30 cellular contexts compared by ENCODE assay signal in the genomic region with DNA sequence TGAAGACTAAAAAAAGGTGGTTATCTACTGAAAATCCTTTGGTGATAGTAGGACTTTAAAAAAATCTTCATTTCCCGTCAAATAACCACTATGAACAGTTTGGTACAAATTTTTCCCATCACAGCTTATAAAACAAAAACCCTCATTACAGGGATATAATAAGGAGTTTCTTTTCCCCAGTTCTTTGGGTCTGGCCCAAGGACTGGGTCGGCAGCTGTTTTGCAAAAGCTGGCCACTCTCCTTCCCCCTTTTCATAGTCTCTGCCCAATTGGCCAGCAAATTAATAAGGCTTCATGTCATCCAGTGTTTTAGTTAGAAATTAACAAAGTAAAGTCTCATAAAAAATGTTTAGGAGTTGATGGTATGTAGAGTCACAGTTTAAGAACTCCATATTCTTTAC. TPM values are rescaled to one million over a fixed set of nuclear protein-coding genes. Genes with fewer than 3 reads are reported as not detected.
"Had no signal": no experiment of that assay in that cellular context is flagged by ENCODE, and none has a peak within 500 bp of the region (broad histone marks: within the 10 kb centered on the region; RNA-seq: fewer than 3 reads in every experiment).

No MANE protein-coding gene starts in this region.

- H3K36me3 Mint-ChIP-seq: activated naive CD4-positive, alpha-beta T cell treated with anti-CD3 and anti-CD28 coated beads, Interleukin-2, amount 50 U/mL, for 24 hours had no signal

- H3K4me3 Mint-ChIP-seq: activated CD4-positive, alpha-beta T cell treated with anti-CD3 and anti-CD28 coated beads, Interleukin-2, amount 10 ng/mL, durations not matched to agents 24 days and 14 days; activated CD8-positive, alpha-beta T cell treated with anti-CD3 and anti-CD28 coated beads for 36 hours; activated naive CD4-positive, alpha-beta T cell treated with anti-CD3 and anti-CD28 coated beads, Interleukin-2, amount 50 U/mL, for 24 hours; activated T-cell treated with anti-CD3 and anti-CD28 coated beads, Interleukin-2, amount 50 U/mL, for 72 hours; brain; central memory CD8-positive, alpha-beta T cell had no signal

- H3K9me3 Mint-ChIP-seq: activated CD4-positive, alpha-beta T cell treated with anti-CD3 and anti-CD28 coated beads, Interleukin-2, amount 10 ng/mL, durations not matched to agents 24 days and 14 days; activated CD8-positive, alpha-beta T cell treated with anti-CD3 and anti-CD28 coated beads for 36 hours; activated naive CD4-positive, alpha-beta T cell treated with anti-CD3 and anti-CD28 coated beads, Interleukin-2, amount 50 U/mL, for 24 hours; activated T-helper 2 cell treated with anti-CD3 and anti-CD28 coated beads, Interferon-gamma antibody, Interleukin-2, Interleukin-4, amounts not matched to agents 10 μg/mL and 5 μg/mL and 100 μg/mL, durations not matched to agents 14 hours and 24 hours and 36 hours; brain; central memory CD8-positive, alpha-beta T cell had no signal

- H3K4me3 ChIP-seq: adrenal gland, SJCRH30, SK-N-MC had no signal

- DNase-seq: activated CD4-positive, alpha-beta T cell treated with anti-CD3 and anti-CD28 coated beads, Interleukin-2, amount 10 ng/mL, durations not matched to agents 24 days and 14 days; activated CD4-positive, alpha-beta T cell treated with anti-CD3 and anti-CD28 coated beads, Interleukin-2, amount 50 U/mL, for 4 hours; activated CD8-positive, alpha-beta T cell treated with anti-CD3 and anti-CD28 coated beads for 36 hours; activated gamma-delta T cell; activated naive CD4-positive, alpha-beta T cell treated with Interleukin-2 at 50 U/mL for 16 hours; activated T-cell treated with anti-CD3 and anti-CD28 coated beads, Interleukin-2, amount 50 U/mL, for 1 hour; activated T-cell treated with anti-CD3 and anti-CD28 coated beads, Interleukin-2, amount 50 U/mL, for 72 hours; adrenal gland; Karpas-422; KBM-7; NCI-H1105; NCI-H1417 treated with DMSO at 0.1 percent for 48 hours; NCI-H187 treated with DMSO at 0.1 percent for 48 hours; NCI-H2081; NCI-H2171 treated with DMSO at 0.1 percent for 48 hours; NCI-H226; NCI-H524 treated with DMSO at 0.1 percent for 48 hours; SHP77; SJCRH30; T1000 had no signal

- H3K27me3 Mint-ChIP-seq: activated naive CD4-positive, alpha-beta T cell treated with anti-CD3 and anti-CD28 coated beads, Interleukin-2, amount 50 U/mL, for 24 hours; brain had no signal

- ATAC-seq: activated CD8-positive, alpha-beta T cell treated with anti-CD3 and anti-CD28 coated beads for 36 hours; activated T-cell treated with anti-CD3 and anti-CD28 coated beads, Interleukin-2, amount 50 U/mL, for 72 hours; Panc1 had no signal

- H3K27ac Mint-ChIP-seq: activated CD4-positive, alpha-beta T cell treated with anti-CD3 and anti-CD28 coated beads, Interleukin-2, amount 10 ng/mL, durations not matched to agents 24 days and 14 days; activated CD8-positive, alpha-beta T cell treated with anti-CD3 and anti-CD28 coated beads for 36 hours; activated naive CD4-positive, alpha-beta T cell treated with anti-CD3 and anti-CD28 coated beads, Interleukin-2, amount 50 U/mL, for 24 hours; activated T-cell treated with anti-CD3 and anti-CD28 coated beads, Interleukin-2, amount 50 U/mL, for 72 hours; activated T-helper 2 cell treated with anti-CD3 and anti-CD28 coated beads, Interferon-gamma antibody, Interleukin-2, Interleukin-4, amounts not matched to agents 10 μg/mL and 5 μg/mL and 100 μg/mL, durations not matched to agents 14 hours and 24 hours and 36 hours; brain had no signal

- H3K27me3 ChIP-seq: adrenal gland, SJCRH30 had no signal

- H3K4me1 Mint-ChIP-seq: activated CD4-positive, alpha-beta T cell treated with anti-CD3 and anti-CD28 coated beads, Interleukin-2, amount 10 ng/mL, durations not matched to agents 24 days and 14 days; activated naive CD4-positive, alpha-beta T cell treated with anti-CD3 and anti-CD28 coated beads, Interleukin-2, amount 50 U/mL, for 24 hours; central memory CD8-positive, alpha-beta T cell had no signal

- H3K27ac ChIP-seq: adrenal gland, SJCRH30, SK-N-MC had no signal

RNA-seq across cellular contexts. Expression of gene PDE8B, which starts 47.0 kb away (rescaled TPM):
- total RNA-seq: activated CD8-positive, alpha-beta memory T cell treated with anti-CD3 and anti-CD28 coated beads for 36 hours; MCF 10A; RPMI7951; T-helper 1 cell treated with Interleukin-12 subunit alpha and Interleukin-12 subunit beta and Interleukin-4 antibody, amounts not matched to agents 30 ng/mL and 1 ng/mL, for 36 hours had no signal
